In genomic region chr11:1418198-1418795, GRCh38 we compare ENCODE assay signal across 8 cellular contexts. TPM values are rescaled to one million over a fixed set of nuclear protein-coding genes. Genes with fewer than 3 reads are reported as not detected.
DNase-seq lines count a peak whose midpoint lies in the region; ATAC-seq, FAIRE-seq and TF ChIP-seq lines count a peak whose summit lies in the region.
"Not testable (repeated sequence)": the region's sequence is repeated elsewhere in the genome, so short reads cannot be mapped to it uniquely, and the experiment has no call there.
"Had no signal": no experiment of that assay in that cellular context is flagged by ENCODE, and none has a peak within 500 bp of the region (broad histone marks: within the 10 kb centered on the region; RNA-seq: fewer than 3 reads in every experiment).

No MANE protein-coding gene starts in this region.

- not testable (repeated sequence) for H3K14ac ChIP-seq in H1 (ENCODE audit: insufficient read length)

- H3K27me3 ChIP-seq in HCT116 (ENCODE audit: insufficient read depth, low read length); H1 (replicated peaks in 1 of 4; ENCODE audit: control insufficient read depth in 3 of 4, extremely low read depth in 1 of 4, insufficient read depth in 3 of 4, low read length in 3 of 4); HepG2 (ENCODE audit: control insufficient read depth in 1 of 2, insufficient read depth in 2 of 2, low read length in 2 of 2): not testable (repeated sequence)

- not testable (repeated sequence) for H3K36me3 ChIP-seq in HCT116 (ENCODE audit: control insufficient read depth in 1 of 2, insufficient read depth in 2 of 2, low read length in 2 of 2); HepG2 (replicated peaks in 1 of 2; ENCODE audit: control insufficient read depth in 1 of 2, insufficient read depth in 2 of 2, low read length in 2 of 2)
- H3K36me3 ChIP-seq in H1 (ENCODE audit: control insufficient read depth in 2 of 4, insufficient read depth in 4 of 4, low read length in 3 of 4) = peaks cover 0 to 10% (median 0%) of the 10 kb centered on the region in 4 experiments; a peak in 2 of 8 replicates

- peak overlapping the region; percentile 35 for H3K27ac Mint-ChIP-seq in activated naive CD4-positive, alpha-beta T cell treated with anti-CD3 and anti-CD28 coated beads, Interleukin-2, amount 50 U/mL, for 24 hours
- peak overlapping the region; percentile 77 for H3K27ac Mint-ChIP-seq in stimulated activated naive B cell treated with anti-CD40 and anti-IgM and Interleukin-4, amounts not matched to agents 10 μg/mL and 1 μg/mL and 100 μg/mL, for 72 hours

- in situ Hi-C loops in HepG2 (cut with HindIII; ENCODE audit: extremely low pct_ligation_motif_present, low pct_unique_long_range_greater_than_20kb) = not testable (repeated sequence)

- not testable (repeated sequence) for TF ChIP-seq RAD21 in HCT116 (IDR thresholded peaks at IDR 0.05; ENCODE audit: low read depth); H1 (IDR thresholded peaks at IDR 0.05 in 1 of 2, conservative IDR thresholded peaks at IDR 0.05 in 1 of 2; ENCODE audit: low read depth in 2 of 2, low read length in 2 of 2); HepG2 (CRISPR knock-in tag; IDR thresholded peaks at IDR 0.05)

- not testable (repeated sequence) for TF ChIP-seq POLR2A in HCT116 (IDR thresholded peaks at IDR 0.05; ENCODE audit: borderline replicate concordance, extremely low read depth, insufficient read depth, insufficient read length); H1 (IDR thresholded peaks at IDR 0.05; ENCODE audit: control extremely low read depth in 1 of 2, low read depth in 2 of 2, low read length in 2 of 2); HepG2 (IDR thresholded peaks at IDR 0.05; ENCODE audit: insufficient read depth in 1 of 2, low read depth in 2 of 2, low read length in 2 of 2)

- H3K27me3 Mint-ChIP-seq in activated naive CD4-positive, alpha-beta T cell treated with anti-CD3 and anti-CD28 coated beads, Interleukin-2, amount 50 U/mL, for 24 hours; stimulated activated naive B cell treated with anti-CD40 and anti-IgM and Interleukin-4, amounts not matched to agents 10 μg/mL and 1 μg/mL and 100 μg/mL, for 72 hours: not testable (repeated sequence)

- not testable (repeated sequence) for H3K27ac ChIP-seq in HCT116 (ENCODE audit: low read depth, low read length); H1 (ENCODE audit: low read depth, low read length); HepG2 (ENCODE audit: extremely low read length, insufficient read depth, low read length)

- H3K23me2 ChIP-seq in H1 (ENCODE audit: low read depth, low read length) = not testable (repeated sequence)

- H3K23ac ChIP-seq in H1 (ENCODE audit: insufficient read length) = not testable (repeated sequence)

- TF ChIP-seq EP300 in H1 (IDR thresholded peaks at IDR 0.05; ENCODE audit: borderline replicate concordance in 1 of 2, low read depth in 2 of 2, low read length in 2 of 2); HepG2 (IDR thresholded peaks at IDR 0.05; ENCODE audit: low read depth in 2 of 2, low read length in 2 of 2); HepG2 (CRISPR knock-in tag; IDR thresholded peaks at IDR 0.05; ENCODE audit: borderline replicate concordance): not testable (repeated sequence)

- 100% methylated on average over 1 of the region's 1 CpG; no CpG with 5 or more reads in 1 of the 2 experiments for WGBS in H1 (ENCODE audit: extremely low coverage in 1 of 2, insufficient coverage in 1 of 2, insufficient read length in 1 of 2, insufficient replicate concordance in 2 of 2, low coverage in 1 of 2, low lambda C conversion rate in 2 of 2, missing lambda C conversion rate in 1 of 2), 2 experiments
- WGBS in HepG2 (ENCODE audit: low lambda C conversion rate) = 100% methylated on average over 1 of the region's 1 CpG

- H3K4me1 Mint-ChIP-seq in activated naive CD4-positive, alpha-beta T cell treated with anti-CD3 and anti-CD28 coated beads, Interleukin-2, amount 50 U/mL, for 24 hours; stimulated activated naive B cell treated with anti-CD40 and anti-IgM and Interleukin-4, amounts not matched to agents 10 μg/mL and 1 μg/mL and 100 μg/mL, for 72 hours: not testable (repeated sequence)

- H4K20me1 ChIP-seq in HCT116 (ENCODE audit: insufficient read depth); HepG2 (ENCODE audit: insufficient read depth, low read length): not testable (repeated sequence)
- peaks cover 5 to 10% of the 10 kb centered on the region in 2 experiments for H4K20me1 ChIP-seq in H1 (replicated peaks in 1 of 2; ENCODE audit: control insufficient read depth in 1 of 2, insufficient read depth in 2 of 2, low read length in 2 of 2)

- intact Hi-C loops in HCT116 (cut with micrococcal nuclease); HepG2 (cut with micrococcal nuclease; ENCODE audit: unreplicated experiment): not testable (repeated sequence)

- FAIRE-seq in H1 (lab: Jason Lieb, UNC); HepG2 (lab: Jason Lieb, UNC): not testable (repeated sequence)

- not testable (repeated sequence) for H3K4me3 ChIP-seq in HCT116 (replicated peaks in 1 of 2; ENCODE audit: low read depth in 1 of 2, low read length in 2 of 2); LNCaP clone FGC (ENCODE audit: low read depth, low read length); H1 (ENCODE audit: extremely low read depth in 1 of 4, insufficient read depth in 2 of 4, low read depth in 3 of 4, low read length in 4 of 4); HepG2 (replicated peaks in 1 of 3; ENCODE audit: insufficient read depth in 1 of 3, low read depth in 2 of 3, low read length in 3 of 3)

- not testable (repeated sequence) for H3K79me1 ChIP-seq in H1 (ENCODE audit: low read depth, low read length)

- H3K36me3 Mint-ChIP-seq in activated naive CD4-positive, alpha-beta T cell treated with anti-CD3 and anti-CD28 coated beads, Interleukin-2, amount 50 U/mL, for 24 hours; stimulated activated naive B cell treated with anti-CD40 and anti-IgM and Interleukin-4, amounts not matched to agents 10 μg/mL and 1 μg/mL and 100 μg/mL, for 72 hours: not testable (repeated sequence)

- not testable (repeated sequence) for H4K91ac ChIP-seq in H1 (replicated peaks; ENCODE audit: insufficient read length, low read length)

- POLR2A ChIA-PET in HCT116 (lab: Charles Lee); HepG2 (lab: Yijun Ruan, JAX): not testable (repeated sequence)
- POLR2A ChIA-PET in H1 (lab: Charles Lee; ENCODE audit: partially characterized antibody) = interaction anchor here (1.5 kb wide), 1 partner anchor 9 kb away, joined by 4 read pairs; no protein-coding TSS in a partner anchor

- DNase-seq in HCT116 (ENCODE audit: low read depth, low spot score) (peak; percentile 29), LNCaP clone FGC (ENCODE audit: low read depth) (peak; percentile 8), fibroblast of peridontal ligament (ENCODE audit: extremely low read depth) (peak; percentile 17)
- DNase-seq in H1 (ENCODE audit: low read depth in 1 of 2, low spot score in 2 of 2); HepG2 (ENCODE audit: low spot score); stimulated activated naive B cell treated with anti-CD40 and anti-IgM and Interleukin-4, amounts not matched to agents 10 μg/mL and 1 μg/mL and 100 μg/mL, for 72 hours: not testable (repeated sequence)

- H2BK20ac ChIP-seq in H1 (ENCODE audit: low read length) = not testable (repeated sequence)

- not testable (repeated sequence) for H2BK12ac ChIP-seq in H1 (ENCODE audit: low read depth, low read length)

- not testable (repeated sequence) for H3K56ac ChIP-seq in H1 (replicated peaks; ENCODE audit: insufficient read length, low read depth, low read length)

- H3K9me2 ChIP-seq in HCT116 (ENCODE audit: insufficient read depth) = not testable (repeated sequence)

- H3K9me3 ChIP-seq in HCT116 (ENCODE audit: control insufficient read depth in 1 of 2, insufficient read depth in 1 of 2, low read depth in 1 of 2, low read length in 2 of 2) (peaks cover 44 to 49% of the 10 kb centered on the region in 2 experiments; a peak in 3 of 4 replicates), H1 (ENCODE audit: insufficient read depth in 2 of 2, low read depth in 1 of 2, low read length in 1 of 2) (peaks cover 45 to 56% of the 10 kb centered on the region in 2 experiments), HepG2 (ENCODE audit: low read length) (peaks cover 27% of the 10 kb centered on the region)

- not testable (repeated sequence) for H3K4ac ChIP-seq in H1 (replicated peaks; ENCODE audit: insufficient read length, low read depth, low read length)

- not testable (repeated sequence) for H2AK5ac ChIP-seq in H1 (ENCODE audit: low read depth, low read length)

- not testable (repeated sequence) for H2BK5ac ChIP-seq in H1 (ENCODE audit: low read depth, low read length)

- ATAC-seq in HCT116; HepG2; stimulated activated naive B cell treated with anti-CD40 and anti-IgM and Interleukin-4, amounts not matched to agents 10 μg/mL and 1 μg/mL and 100 μg/mL, for 72 hours (replicated peaks): not testable (repeated sequence)

- not testable (repeated sequence) for H4K5ac ChIP-seq in H1 (ENCODE audit: insufficient read length, low read depth, low read length)

- H3K4me3 Mint-ChIP-seq in activated naive CD4-positive, alpha-beta T cell treated with anti-CD3 and anti-CD28 coated beads, Interleukin-2, amount 50 U/mL, for 24 hours; stimulated activated naive B cell treated with anti-CD40 and anti-IgM and Interleukin-4, amounts not matched to agents 10 μg/mL and 1 μg/mL and 100 μg/mL, for 72 hours: not testable (repeated sequence)

- not testable (repeated sequence) for H3K9me3 Mint-ChIP-seq in activated naive CD4-positive, alpha-beta T cell treated with anti-CD3 and anti-CD28 coated beads, Interleukin-2, amount 50 U/mL, for 24 hours
- peaks cover 12 to 15% of the 10 kb centered on the region in 2 donors for H3K9me3 Mint-ChIP-seq in stimulated activated naive B cell treated with anti-CD40 and anti-IgM and Interleukin-4, amounts not matched to agents 10 μg/mL and 1 μg/mL and 100 μg/mL, for 72 hours

- CTCF ChIA-PET in HCT116 (lab: Charles Lee); HepG2 (lab: Yijun Ruan, JAX; ENCODE audit: low intra/inter-chr PET ratio, low total read pairs): not testable (repeated sequence)
- CTCF ChIA-PET in H1 (lab: Charles Lee; ENCODE audit: partially characterized antibody) = interaction anchor here (0.7 to 1.1 kb wide), 2 partner anchors 66 to 97 kb away, joined by 4 to 5 read pairs; no protein-coding TSS in a partner anchor

- H3K18ac ChIP-seq in H1 (ENCODE audit: extremely low read depth, low read length) = not testable (repeated sequence)

- not testable (repeated sequence) for BruUV-seq in HCT116 (replicated peaks; lab: Mats Ljungman, UMichigan); HepG2 (replicated peaks; lab: Mats Ljungman, UMichigan)

- not testable (repeated sequence) for H3K4me1 ChIP-seq in HCT116 (ENCODE audit: control insufficient read depth in 1 of 2, insufficient read depth in 2 of 2, low read length in 2 of 2); H1 (replicated peaks in 1 of 4; ENCODE audit: control insufficient read depth in 3 of 4, insufficient read depth in 4 of 4, low read length in 3 of 4); HepG2 (ENCODE audit: insufficient read depth, low read length)

- H2BK15ac ChIP-seq in H1 (ENCODE audit: low read length) = not testable (repeated sequence)

- RAD21 ChIA-PET in HCT116 (lab: Charles Lee; ENCODE audit: low non-redundant PET in 1 of 2, low total read pairs in 2 of 2, uncharacterized antibody in 2 of 2, unreplicated experiment in 2 of 2) = not testable (repeated sequence)

- not testable (repeated sequence) for H2AFZ ChIP-seq in HCT116 (ENCODE audit: low read depth, low read length, poor library complexity, severe bottlenecking); H1 (ENCODE audit: low read length); HepG2 (ENCODE audit: low read length)

- H3K9ac ChIP-seq in HCT116 (ENCODE audit: low read length); H1 (replicated peaks in 1 of 4; ENCODE audit: extremely low read depth in 1 of 4, low read depth in 3 of 4, low read length in 3 of 4); HepG2 (ENCODE audit: insufficient read depth, low read depth, low read length): not testable (repeated sequence)

- not testable (repeated sequence) for H2BK120ac ChIP-seq in H1 (replicated peaks; ENCODE audit: low read depth, low read length)

- not testable (repeated sequence) for H3K79me2 ChIP-seq in HCT116 (ENCODE audit: insufficient read depth, low read length); HepG2 (ENCODE audit: insufficient read depth, low read length)
- peaks cover 0 to 16% of the 10 kb centered on the region in 2 experiments; a peak in 1 of 4 replicates for H3K79me2 ChIP-seq in H1 (ENCODE audit: control insufficient read depth in 1 of 2, insufficient read depth in 2 of 2, low read length in 2 of 2)

- H3K4me2 ChIP-seq in HCT116 (ENCODE audit: low read length); H1 (ENCODE audit: insufficient read depth in 1 of 2, low read depth in 2 of 2, low read length in 2 of 2); HepG2 (ENCODE audit: low read depth, low read length): not testable (repeated sequence)

- H4K8ac ChIP-seq in H1 (ENCODE audit: extremely low read depth, insufficient read depth, low read length) = not testable (repeated sequence)

- not testable (repeated sequence) for TF ChIP-seq CTCF in HCT116 (IDR thresholded peaks at IDR 0.05 in 2 of 3, conservative IDR thresholded peaks at IDR 0.05 in 1 of 3; ENCODE audit: borderline replicate concordance in 1 of 3, insufficient read depth in 1 of 3, low read depth in 2 of 3, low read length in 2 of 3); LNCaP clone FGC (IDR thresholded peaks at IDR 0.05; ENCODE audit: control insufficient read depth, extremely low read depth, insufficient read depth); H1 (IDR thresholded peaks at IDR 0.05; ENCODE audit: control extremely low read depth in 1 of 3, insufficient read depth in 1 of 3, low read depth in 1 of 3, low read length in 3 of 3); HepG2 (CRISPR knock-in tag; IDR thresholded peaks at IDR 0.05)

RNA-seq across cellular contexts. Expression of gene BRSK2, which starts 28.6 kb away (rescaled TPM):
- 14.0 TPM for total RNA-seq in HCT116 (2021; ENCODE audit: unreplicated experiment)
- polyA plus RNA-seq in HCT116 (2012) = 14.9 and 15.3 TPM in 2 replicates
- total RNA-seq in H1 (2021; fragmentation: NEBNext Ultra II Directional; extraction: Animal tissue kit (Norgen Biotek cat#: 25700)) = 26.2 and 27.1 TPM in 2 replicates
- polyA plus RNA-seq in H1 (2011; rRNA removed) = 17.3 and 23.9 TPM in 2 replicates
- polyA plus RNA-seq in H1 (2011; cell fraction: cytosol; rRNA removed) = 18.7 TPM
- polyA plus RNA-seq in H1 (2011; cell fraction: nucleus; rRNA removed) = 79.9 TPM
- 19.0 to 31.0 TPM (median 27.3 TPM) in 4 replicates for polyA plus RNA-seq in H1 (2012, experiment 1 of 2)
- polyA plus RNA-seq in H1 (2012, experiment 2 of 2) = 18.0 TPM
- polyA plus RNA-seq in H1 (2013, experiment 1 of 2) = 27.0 TPM
- polyA plus RNA-seq in H1 (2013, experiment 2 of 2) = 24.6 TPM
- 6.4 and 6.5 TPM in 2 replicates for polyA minus RNA-seq in H1 (2011; rRNA and poly(A)+ RNA removed)
- 10.0 TPM for polyA minus RNA-seq in H1 (2011; cell fraction: cytosol; rRNA and poly(A)+ RNA removed)
- polyA minus RNA-seq in H1 (2011; cell fraction: nucleus; rRNA and poly(A)+ RNA removed) = 18.1 TPM
- 0.84 and 1.1 TPM in 2 replicates for total RNA-seq in HepG2 (2016; rRNA removed; fragmentation: Illumina TruSeq; extraction: Trizol)
- total RNA-seq in HepG2 (2016; cell fraction: cytosol; rRNA removed; fragmentation: Illumina TruSeq; extraction: Trizol; ENCODE audit: low read depth) = 0.35 and 0.40 TPM in 2 replicates
- total RNA-seq in HepG2 (2016; cell fraction: insoluble cytoplasmic fraction; rRNA removed; fragmentation: Illumina TruSeq; extraction: Trizol) = 0.19 and 0.93 TPM in 2 replicates
- total RNA-seq in HepG2 (2016; cell fraction: membrane; rRNA removed; fragmentation: Illumina TruSeq; extraction: Trizol) = 1.1 and 1.3 TPM in 2 replicates
- total RNA-seq in HepG2 (2016; cell fraction: nucleus; rRNA removed; fragmentation: Illumina TruSeq; extraction: Trizol) = 1.3 and 1.7 TPM in 2 replicates
- 0.74 and 2.3 TPM in 2 replicates for polyA plus RNA-seq in HepG2 (2011; rRNA removed)
- polyA plus RNA-seq in HepG2 (2011; cell fraction: cytosol; rRNA removed) = 0.62 and 0.65 TPM in 2 replicates
- 7.2 and 9.9 TPM in 2 replicates for polyA plus RNA-seq in HepG2 (2011; cell fraction: nucleus; rRNA removed)
- 0.54 and 1.4 TPM in 2 replicates for polyA plus RNA-seq in HepG2 (2012)
- polyA plus RNA-seq in HepG2 (2016; cell fraction: cytosol; fragmentation: Illumina TruSeq; extraction: Trizol; ENCODE audit: low read depth) = 0.18 and 0.59 TPM in 2 replicates
- 0.59 and 0.72 TPM in 2 replicates for polyA plus RNA-seq in HepG2 (2016; cell fraction: insoluble cytoplasmic fraction; fragmentation: Illumina TruSeq; extraction: Trizol; ENCODE audit: low read depth)
- polyA plus RNA-seq in HepG2 (2016; cell fraction: membrane; fragmentation: Illumina TruSeq; extraction: Trizol; ENCODE audit: low read depth) = 0.64 and 0.85 TPM in 2 replicates
- 1.8 and 3.3 TPM in 2 replicates for polyA plus RNA-seq in HepG2 (2016; cell fraction: nucleus; fragmentation: Illumina TruSeq; extraction: Trizol; ENCODE audit: insufficient read depth, low read depth)
- 0.62 and 1.2 TPM in 2 replicates for polyA minus RNA-seq in HepG2 (2011; rRNA and poly(A)+ RNA removed; ENCODE audit: low replicate concordance)
- 0.88 and 1.3 TPM in 2 replicates for polyA minus RNA-seq in HepG2 (2011; cell fraction: cytosol; rRNA and poly(A)+ RNA removed)
- 0.90 and 3.0 TPM in 2 replicates for polyA minus RNA-seq in HepG2 (2011; cell fraction: nucleus; rRNA and poly(A)+ RNA removed)
- polyA plus RNA-seq: CD14-positive monocyte had no signal
